Comparison of ENCODE assay signal across 11 cellular contexts in genomic region chr10:87546221-87546620, GRCh38. TPM values are rescaled to one million over a fixed set of nuclear protein-coding genes. Genes with fewer than 3 reads are reported as not detected.
DNase-seq lines count a peak whose midpoint lies in the region; ATAC-seq and TF ChIP-seq lines count a peak whose summit lies in the region.
"Had no signal": no experiment of that assay in that cellular context is flagged by ENCODE, and none has a peak within 500 bp of the region (broad histone marks: within the 10 kb centered on the region; RNA-seq: fewer than 3 reads in every experiment).

No MANE protein-coding gene starts in this region.

- H3K4me1 ChIP-seq in skeletal muscle satellite cell (ENCODE audit: control insufficient read depth, insufficient read depth, low read length) = peaks cover 64% of the 10 kb centered on the region
- no peaks in the 10 kb centered on the region for H3K4me1 ChIP-seq in suprapubic skin

- H3K27ac ChIP-seq in suprapubic skin = no peak overlapping the region

- DNase-seq in NOMO-1 (lab: John Stamatoyannopoulos, UW; ENCODE audit: unreplicated experiment in 2 of 2) = peak; percentile 71 to 94
- DNase-seq in cardiac fibroblast (ENCODE audit: low read depth in 2 of 2) = peak; percentile 39 to 47
- DNase-seq in stimulated activated CD4-positive, alpha-beta T cell treated with anti-CD3 and anti-CD28 coated beads, Interleukin-2, amount 100 ng/mL, for 24 hours = no peak
- no peak for DNase-seq in NK-92 treated with Interleukin-12 subunit alpha and Interleukin-12 subunit beta, amount 100 ng/mL, for 24 hours (lab: John Stamatoyannopoulos, UW)
- DNase-seq in suprapubic skin (ENCODE audit: low spot score in 2 of 2) = no peak
- no peak for DNase-seq in GDM1 (lab: John Stamatoyannopoulos, UW)
- DNase-seq: Karpas-422, NCI-H524 treated with DMSO at 0.1 percent for 48 hours had no signal

- TF ChIP-seq CTCF in cardiac fibroblast (IDR thresholded peaks at IDR 0.05; ENCODE audit: low read depth, low read length) = no peak
- no peak for TF ChIP-seq CTCF in suprapubic skin (IDR thresholded peaks at IDR 0.05)

- H3K36me3 ChIP-seq in skeletal muscle satellite cell (ENCODE audit: insufficient read depth, low read length) (peaks cover 7% of the 10 kb centered on the region), suprapubic skin (peaks cover 16% of the 10 kb centered on the region)

- H3K4me3 ChIP-seq in cardiac fibroblast (replicated peaks in 1 of 2; ENCODE audit: low read depth in 2 of 2, low read length in 2 of 2) = no peak overlapping the region
- H3K4me3 ChIP-seq in skeletal muscle satellite cell (ENCODE audit: low read length) = peak overlapping the region; percentile 5
- H3K4me3 ChIP-seq in suprapubic skin = no peak overlapping the region
- H3K4me3 ChIP-seq: right atrium auricular region had no signal

- no peaks in the 10 kb centered on the region for H3K27me3 ChIP-seq in skeletal muscle satellite cell (ENCODE audit: control insufficient read depth, insufficient read depth, low read length)
- H3K27me3 ChIP-seq in suprapubic skin = no peaks in the 10 kb centered on the region
- H3K27me3 ChIP-seq: right atrium auricular region had no signal

- H3K9ac ChIP-seq in skeletal muscle satellite cell (ENCODE audit: low read depth, low read length) = peak overlapping the region; percentile 26

- H3K4me2 ChIP-seq in skeletal muscle satellite cell (ENCODE audit: low read length) = peak overlapping the region; percentile 31

- peak; percentile 44 for ATAC-seq in GM19463 (IDR thresholded peaks at IDR 0.05; ENCODE audit: unreplicated experiment)

- no peak for TF ChIP-seq POLR2A in suprapubic skin (IDR thresholded peaks at IDR 0.05)

- no peak for TF ChIP-seq EP300 in suprapubic skin (IDR thresholded peaks at IDR 0.05)

- 80% methylated on average over 7 of the region's 7 CpGs for WGBS in suprapubic skin

- no peaks in the 10 kb centered on the region for H3K9me3 ChIP-seq in skeletal muscle satellite cell (replicated peaks; ENCODE audit: low read length)
- H3K9me3 ChIP-seq in suprapubic skin = no peaks in the 10 kb centered on the region

RNA-seq across cellular contexts. Expression of gene MINPP1, which starts 41.5 kb away (rescaled TPM):
- 28.6 and 30.4 TPM in 2 replicates for total RNA-seq in skeletal muscle satellite cell (2012; rRNA removed)
- total RNA-seq in suprapubic skin = 10 to 100 TPM in 3 of 4 donors, 1 to 10 TPM in 1; 7.7 to 19.3 (median 15.2) TPM

Comparison
In these comparisons a context has a peak if more than half of its experiments do, and no peak if none do; other contexts are left out.
1. DNase-seq: peak in NOMO-1 (2 of 2) and cardiac fibroblast (2 of 2); none in stimulated activated CD4-positive, alpha-beta T cell treated with anti-CD3 and anti-CD28 coated beads, Interleukin-2, amount 100 ng/mL, for 24 hours (0 of 2), NK-92 treated with Interleukin-12 subunit alpha and Interleukin-12 subunit beta, amount 100 ng/mL, for 24 hours (single experiment), suprapubic skin (0 of 2) and GDM1 (single experiment).